Comparison of ENCODE assay signal across 13 cellular contexts in genomic region chr9:81656004-81656403, GRCh38. TPM values are rescaled to one million over a fixed set of nuclear protein-coding genes. Genes with fewer than 3 reads are reported as not detected.
DNase-seq lines count a peak whose midpoint lies in the region; ATAC-seq and TF ChIP-seq lines count a peak whose summit lies in the region.
"Had no signal": no experiment of that assay in that cellular context is flagged by ENCODE, and none has a peak within 500 bp of the region (broad histone marks: within the 10 kb centered on the region; RNA-seq: fewer than 3 reads in every experiment).

No MANE protein-coding gene starts in this region.

- TF ChIP-seq CTCF in right atrium auricular region (IDR thresholded peaks at IDR 0.05) (no peak), body of pancreas (IDR thresholded peaks at IDR 0.05) (no peak), upper lobe of left lung (IDR thresholded peaks at IDR 0.05) (no peak)

- 7 to 18% methylated on average over 3 of the region's 3 CpGs for WGBS in body of pancreas, 2 donors
- 52 to 65% methylated on average over 3 of the region's 3 CpGs for WGBS in upper lobe of left lung, 2 donors

- DNase-seq in left ventricle myocardium superior (no peak), right atrium auricular region (ENCODE audit: low spot score) (no peak), body of pancreas (peak in 3 of 4 donors; percentile 31 to 37 (median 35)), upper lobe of left lung (peak in 1 of 2 donors; percentile 25), NK-92 (lab: John Stamatoyannopoulos, UW; ENCODE audit: unreplicated experiment) (no peak), NCI-H748 (lab: John Stamatoyannopoulos, UW; ENCODE audit: unreplicated experiment) (no peak), NCI-H774 (lab: John Stamatoyannopoulos, UW) (no peak)
- DNase-seq: anterior cingulate cortex, heart right ventricle, MM.1S, retina, T-helper 9 cell had no signal

- H3K9me3 ChIP-seq in right atrium auricular region, result no peaks in the 10 kb centered on the region
- no peaks in the 10 kb centered on the region for H3K9me3 ChIP-seq in body of pancreas
- H3K9me3 ChIP-seq in upper lobe of left lung, result no peaks in the 10 kb centered on the region
- H3K9me3 ChIP-seq: heart right ventricle had no signal

- intact Hi-C loops in left ventricle myocardium superior (cut with micrococcal nuclease) (no loop called here), body of pancreas (cut with DNase I) (no loop called here)

- no peaks in the 10 kb centered on the region for H3K27me3 ChIP-seq in right atrium auricular region
- no peaks in the 10 kb centered on the region for H3K27me3 ChIP-seq in body of pancreas
- H3K27me3 ChIP-seq in upper lobe of left lung, result no peaks in the 10 kb centered on the region
- H3K27me3 ChIP-seq: heart right ventricle had no signal

- TF ChIP-seq POLR2A in body of pancreas (IDR thresholded peaks at IDR 0.05), result no peak
- TF ChIP-seq POLR2A in upper lobe of left lung (IDR thresholded peaks at IDR 0.05), result no peak

- no peak overlapping the region for H3K27ac ChIP-seq in right atrium auricular region
- no peak overlapping the region for H3K27ac ChIP-seq in body of pancreas
- no peak overlapping the region for H3K27ac ChIP-seq in upper lobe of left lung
- H3K27ac ChIP-seq: heart right ventricle had no signal

- H3K4me3 ChIP-seq in right atrium auricular region (no peak overlapping the region), body of pancreas (no peak overlapping the region), upper lobe of left lung (no peak overlapping the region)
- H3K4me3 ChIP-seq: heart right ventricle had no signal

- peaks cover 5% of the 10 kb centered on the region for H3K36me3 ChIP-seq in right atrium auricular region
- H3K36me3 ChIP-seq in body of pancreas (replicated peaks in 1 of 2; ENCODE audit: insufficient read depth in 1 of 2, low read depth in 2 of 2), result peaks cover 0 to 2% of the 10 kb centered on the region in 2 donors
- peaks cover 0 to 4% (median under 1%) of the 10 kb centered on the region in 4 donors for H3K36me3 ChIP-seq in upper lobe of left lung

- ATAC-seq in left ventricle myocardium superior (peak; percentile 27), HG03103 (IDR thresholded peaks at IDR 0.05; ENCODE audit: low read depth, unreplicated experiment) (peak; percentile 85), body of pancreas (peak; percentile 53), upper lobe of left lung (ENCODE audit: low FRiP score in 2 of 2) (peak; percentile 52 to 71)

- H3K4me1 ChIP-seq in right atrium auricular region (no peaks in the 10 kb centered on the region), body of pancreas (peaks cover 19% of the 10 kb centered on the region), upper lobe of left lung (peaks cover 4 to 22% (median 11%) of the 10 kb centered on the region in 4 donors)

- no peak for TF ChIP-seq EP300 in upper lobe of left lung (IDR thresholded peaks at IDR 0.05)

RNA-seq across cellular contexts. Expression of gene TLE1, which starts 33.3 kb away (rescaled TPM):
- total RNA-seq in left ventricle myocardium superior (10.2 TPM), right atrium auricular region (10 to 100 TPM; 17.1 to 42.8 TPM), body of pancreas (10 to 100 TPM; 49.5 to 58.3 TPM), upper lobe of left lung (10 to 100 TPM; 17.3 to 55.5 (median 27.6) TPM)

Comparison
In these comparisons a context has a peak if more than half of its experiments do, and no peak if none do; other contexts are left out.
1. ATAC-seq: peak in every context shown above with its lines; median percentile 85 in HG03103; 62 in upper lobe of left lung; 53 in body of pancreas; 27 in left ventricle myocardium superior.
2. DNase-seq: peak in body of pancreas (3 of 4); none in left ventricle myocardium superior (single experiment), right atrium auricular region (single experiment), NK-92 (single experiment), NCI-H748 (single experiment) and NCI-H774 (single experiment).